ENCODE assay signal across 9 cellular contexts in the genomic region with DNA sequence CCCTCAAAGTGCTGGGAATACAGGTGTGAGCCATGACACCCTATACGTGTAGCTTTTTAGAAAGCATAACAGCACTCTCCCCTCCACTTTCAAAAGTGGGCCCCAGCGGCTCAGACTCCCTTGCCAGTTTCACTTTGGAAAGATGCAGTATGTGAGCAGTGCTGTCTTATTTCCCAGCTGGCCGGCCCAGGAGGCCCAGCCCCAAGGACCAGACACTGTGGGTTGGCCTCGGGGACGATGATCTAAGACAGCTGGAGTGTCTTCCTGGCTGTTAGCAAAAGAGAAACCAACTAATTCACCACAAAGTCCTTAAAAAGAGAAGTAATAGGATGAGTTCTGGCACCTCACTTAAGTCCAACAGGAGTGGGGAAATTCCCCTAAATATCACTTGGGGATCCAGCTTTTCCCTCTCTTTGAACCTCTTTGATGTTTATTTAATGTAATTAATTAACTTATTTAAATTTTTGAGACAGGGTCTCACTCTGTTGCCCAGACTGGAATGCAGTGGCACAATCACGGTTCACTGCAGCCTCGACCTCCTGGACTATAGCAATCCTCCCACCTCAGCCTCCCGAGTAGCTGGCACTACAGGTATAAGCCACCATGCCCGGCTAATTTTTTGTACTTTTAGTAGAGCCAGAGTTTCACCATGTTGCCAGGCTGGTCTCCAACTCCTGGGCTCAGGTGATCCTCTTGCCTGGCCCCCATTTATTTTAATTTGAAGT. TPM values are rescaled to one million over a fixed set of nuclear protein-coding genes. Genes with fewer than 3 reads are reported as not detected.
DNase-seq lines count a peak whose midpoint lies in the region; ATAC-seq and TF ChIP-seq lines count a peak whose summit lies in the region.
"Had no signal": no experiment of that assay in that cellular context is flagged by ENCODE, and none has a peak within 500 bp of the region (broad histone marks: within the 10 kb centered on the region; RNA-seq: fewer than 3 reads in every experiment).

No MANE protein-coding gene starts in this region.

- CTCF ChIA-PET in CD4-positive, alpha-beta memory T cell (lab: Charles Lee; ENCODE audit: partially characterized antibody) = no interaction called here

- POLR2A ChIA-PET in CD4-positive, alpha-beta memory T cell (lab: Charles Lee; ENCODE audit: partially characterized antibody) = no interaction called here

- intact Hi-C loops in CD4-positive, alpha-beta memory T cell (cut with micrococcal nuclease) = no loop called here

- H3K9me3 ChIP-seq in CD4-positive, alpha-beta memory T cell (ENCODE audit: control insufficient read depth in 1 of 2, low read length in 2 of 2) = no peaks in the 10 kb centered on the region

- H3K4me3 ChIP-seq in fibroblast of villous mesenchyme (ENCODE audit: low read depth, low read length) = peak overlapping the region; percentile 32
- no peak overlapping the region for H3K4me3 ChIP-seq in CD4-positive, alpha-beta memory T cell (ENCODE audit: low read length in 2 of 2)

- H3K27me3 ChIP-seq in CD4-positive, alpha-beta memory T cell (ENCODE audit: insufficient read depth, low read length) = no peaks in the 10 kb centered on the region

- ATAC-seq in GM18861 (IDR thresholded peaks at IDR 0.05; ENCODE audit: unreplicated experiment) = peak; percentile 63
- peak; percentile 68 for ATAC-seq in HG02870 (IDR thresholded peaks at IDR 0.05; ENCODE audit: unreplicated experiment)

- H3K27me3 Mint-ChIP-seq in CD4-positive, alpha-beta memory T cell = peaks cover 0 to 3% of the 10 kb centered on the region in 2 donors

- no peak for TF ChIP-seq CTCF in fibroblast of villous mesenchyme (IDR thresholded peaks at IDR 0.05; ENCODE audit: insufficient read depth, low read depth, low read length)

- H3K4me1 Mint-ChIP-seq in CD4-positive, alpha-beta memory T cell = peaks cover 2 to 10% (median 7%) of the 10 kb centered on the region in 4 donors

- DNase-seq in SIG-M5 (lab: John Stamatoyannopoulos, UW) = peak; percentile 42
- DNase-seq in fibroblast of villous mesenchyme (ENCODE audit: low read depth) = peak; percentile 99
- DNase-seq in renal cortical epithelial cell (ENCODE audit: low read depth) = peak; percentile 72
- DNase-seq in CD4-positive, alpha-beta memory T cell = no peak
- no peak for DNase-seq in NCI-H1694 (lab: John Stamatoyannopoulos, UW)
- DNase-seq in cortex of kidney (lab: John Stamatoyannopoulos, UW) = no peak

- peak overlapping the region in 4 of 8 donors; percentile 20 to 36 (median 34) for H3K4me3 Mint-ChIP-seq in CD4-positive, alpha-beta memory T cell
- H3K4me3 Mint-ChIP-seq: neural crest cell had no signal

- H3K9me3 Mint-ChIP-seq in CD4-positive, alpha-beta memory T cell = no peaks in the 10 kb centered on the region
- H3K9me3 Mint-ChIP-seq: neural crest cell had no signal

- no peaks in the 10 kb centered on the region for H3K36me3 Mint-ChIP-seq in CD4-positive, alpha-beta memory T cell

- H3K36me3 ChIP-seq in CD4-positive, alpha-beta memory T cell (ENCODE audit: insufficient read depth, low read length) = no peaks in the 10 kb centered on the region

- no peaks in the 10 kb centered on the region for H3K4me1 ChIP-seq in CD4-positive, alpha-beta memory T cell (ENCODE audit: insufficient read depth, low read length)

- peak overlapping the region in 1 of 7 donors; percentile 35 for H3K27ac Mint-ChIP-seq in CD4-positive, alpha-beta memory T cell

- H3K27ac ChIP-seq in CD4-positive, alpha-beta memory T cell (ENCODE audit: low read depth, low read length) = no peak overlapping the region

RNA-seq across cellular contexts. Expression of gene CLIC4, which starts 17.6 kb away (rescaled TPM):
- 411 and 544 TPM in 2 replicates for total RNA-seq in fibroblast of villous mesenchyme
- total RNA-seq in renal cortical epithelial cell = 309 and 384 TPM in 2 replicates
- 1 to 10 TPM; 3.0 to 3.8 TPM for total RNA-seq in CD4-positive, alpha-beta memory T cell
- 1 to 10 TPM in 1 of 2 donors, under 1 TPM in 1; 0.62 to 1.9 TPM for polyA plus RNA-seq in CD4-positive, alpha-beta memory T cell

Comparison
In these comparisons a context has a peak if more than half of its experiments do, and no peak if none do; other contexts are left out.
1. DNase-seq: peak in SIG-M5 (single experiment), fibroblast of villous mesenchyme (single experiment) and renal cortical epithelial cell (single experiment); none in CD4-positive, alpha-beta memory T cell (0 of 5), NCI-H1694 (single experiment) and cortex of kidney (single experiment).
2. RNA of gene CLIC4, which starts 17.6 kb away (total RNA-seq): 411 to 544 TPM in fibroblast of villous mesenchyme and 309 to 384 TPM in renal cortical epithelial cell; 3.0 to 3.8 TPM in CD4-positive, alpha-beta memory T cell; every median in the first group is over 10 times any median in the second.